2 cellular contexts compared by ENCODE assay signal in genomic region chr16:2996298-2996697, GRCh38.
TF ChIP-seq lines count a peak whose summit lies in the region.

No MANE protein-coding gene starts in this region.

TF ChIP-seq in HEK293, 187 proteins besides CTCF, POLR2A, EP300 and RAD21:
- TF ChIP-seq ZNF449 (tag by site-specific recombination; IDR thresholded peaks at IDR 0.05) (no peak), ZNF394 (tag by site-specific recombination; IDR thresholded peaks at IDR 0.05; ENCODE audit: borderline replicate concordance) (peak; percentile 30; the same call in 1 of the 2 replicates)

TF ChIP-seq in H1, 55 proteins besides CTCF, POLR2A, EP300 and RAD21:
- no peak for TF ChIP-seq MAX (IDR thresholded peaks at IDR 0.05)
- no peak for TF ChIP-seq NRF1 (IDR thresholded peaks at IDR 0.05; ENCODE audit: low read depth, low read length)
- no peak for TF ChIP-seq CBX8 (IDR thresholded peaks at IDR 0.05; ENCODE audit: borderline replicate concordance, low read depth, low read length)
- TF ChIP-seq BRCA1 (IDR thresholded peaks at IDR 0.05; ENCODE audit: low read depth, low read length), result no peak
